14 cellular contexts compared by ENCODE assay signal in the genomic region with DNA sequence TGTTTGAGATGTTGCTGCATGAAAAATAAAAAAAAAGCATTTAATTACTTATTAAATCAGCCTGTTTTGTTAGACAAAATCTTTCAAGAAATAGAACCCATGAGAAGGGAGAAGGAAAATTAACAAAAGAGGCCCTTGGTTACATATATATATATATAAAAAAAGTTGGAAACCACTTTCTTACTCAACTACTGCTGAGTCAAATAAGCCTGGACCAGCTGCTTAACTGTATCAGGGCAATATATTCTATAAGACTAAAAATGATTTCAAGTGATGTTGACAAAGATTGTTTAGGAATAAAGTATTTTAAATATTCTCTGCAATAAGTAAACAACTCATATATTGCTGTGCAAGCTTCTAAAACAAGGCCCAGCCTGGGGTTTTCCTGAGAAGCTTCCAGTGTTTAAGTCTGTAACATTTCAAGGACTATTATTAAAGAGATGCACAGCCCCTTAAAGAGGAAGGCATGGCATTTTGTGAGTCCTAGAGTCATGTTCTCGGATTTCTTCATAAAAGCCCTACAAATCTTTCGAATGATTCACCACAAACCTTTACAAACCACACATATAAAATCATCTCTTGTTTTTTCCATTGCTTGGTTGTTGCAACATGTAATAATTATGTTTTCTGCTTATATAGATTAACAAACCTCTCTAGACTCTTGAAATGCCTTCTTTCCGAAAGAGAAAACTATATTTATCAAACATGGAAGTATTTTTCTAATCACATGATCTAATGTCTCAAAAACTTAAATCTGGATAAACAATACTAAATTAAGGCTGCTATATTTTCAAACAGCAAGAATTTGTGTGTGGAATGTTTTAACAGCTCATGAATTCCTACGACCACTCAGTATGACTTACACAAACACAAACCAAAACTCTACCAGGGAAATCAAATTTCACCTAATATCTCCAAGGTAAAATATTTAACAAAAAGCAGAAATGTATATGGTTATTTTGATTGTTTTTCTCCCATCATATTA. TPM values are rescaled to one million over a fixed set of nuclear protein-coding genes. Genes with fewer than 3 reads are reported as not detected.
DNase-seq lines count a peak whose midpoint lies in the region; ATAC-seq and TF ChIP-seq lines count a peak whose summit lies in the region.
"Had no signal": no experiment of that assay in that cellular context is flagged by ENCODE, and none has a peak within 500 bp of the region (broad histone marks: within the 10 kb centered on the region; RNA-seq: fewer than 3 reads in every experiment).

No MANE protein-coding gene starts in this region.

- 71 to 84% (median 76%) methylated on average over 4 of the region's 4 CpGs for WGBS in spleen, 5 donors

- intact Hi-C loops in spleen (cut with DNase I; ENCODE audit: low total_unique reads), result no loop called here

- H3F3A ChIP-seq in OCI-LY1 (ENCODE audit: insufficient read depth, low read length), result 0 out of 2 replicates have a peak, but pooled peaks cover 3% of the 10 kb centered on the region

- TF ChIP-seq POLR2A in spleen (IDR thresholded peaks at IDR 0.05), result no peak

- H3K9me3 ChIP-seq in OCI-LY1 (ENCODE audit: low read length), result no peaks in the 10 kb centered on the region
- H3K9me3 ChIP-seq in spleen, result no peaks in the 10 kb centered on the region
- H3K9me3 ChIP-seq: adrenal gland, esophagus squamous epithelium, pancreas, thoracic aorta had no signal

- H3K36me3 ChIP-seq in OCI-LY1 (ENCODE audit: insufficient read depth, low read length), result no peaks in the 10 kb centered on the region
- peaks cover 0 to 6% (median 0%) of the 10 kb centered on the region in 6 donors for H3K36me3 ChIP-seq in spleen
- H3K36me3 ChIP-seq: adrenal gland, esophagus squamous epithelium, pancreas, thoracic aorta had no signal

- no peaks in the 10 kb centered on the region for H4K20me1 ChIP-seq in OCI-LY1 (ENCODE audit: insufficient read depth, low read length)

- DNase-seq in GM04503 (ENCODE audit: low read depth) (peak; percentile 76), epithelial cell of esophagus (ENCODE audit: low read depth) (peak; percentile 60), spleen (no peak), T-helper 1 cell (no peak)
- DNase-seq: adrenal gland, esophagus squamous epithelium, Kasumi-1, NCI-H526, pancreas, T-cell had no signal

- H2AFZ ChIP-seq in OCI-LY1 (ENCODE audit: low read length), result no peak overlapping the region

- peak overlapping the region; percentile 83 for H3K27ac ChIP-seq in OCI-LY1 (ENCODE audit: low read depth, low read length, poor library complexity, severe bottlenecking)
- peak overlapping the region in 6 of 8 donors; percentile 13 to 69 (median 52) for H3K27ac ChIP-seq in spleen
- H3K27ac ChIP-seq: adrenal gland, esophagus squamous epithelium, pancreas, thoracic aorta had no signal

- no peaks in the 10 kb centered on the region for H3K9me2 ChIP-seq in OCI-LY1 (ENCODE audit: low read depth, low read length)

- H3K4me3 ChIP-seq in OCI-LY1 (ENCODE audit: low read depth, low read length, poor library complexity, severe bottlenecking) (no peak overlapping the region), epithelial cell of esophagus (ENCODE audit: low read length) (no peak overlapping the region), spleen (no peak overlapping the region)
- H3K4me3 ChIP-seq: adrenal gland, esophagus squamous epithelium, pancreas, thoracic aorta had no signal

- peak overlapping the region; percentile 34 for H3K4me2 ChIP-seq in OCI-LY1 (ENCODE audit: low read length)

- ATAC-seq in HG03280 (IDR thresholded peaks at IDR 0.05; ENCODE audit: unreplicated experiment), result no peak
- no peak for ATAC-seq in GM18867 (IDR thresholded peaks at IDR 0.05; ENCODE audit: unreplicated experiment)
- ATAC-seq: pancreas, T-cell had no signal

- H3K4me1 ChIP-seq in OCI-LY1 (ENCODE audit: insufficient read depth, low read length, severe bottlenecking) (peaks cover 81% of the 10 kb centered on the region), spleen (peaks cover 19 to 97% (median 74%) of the 10 kb centered on the region in 6 donors)

- no peaks in the 10 kb centered on the region for H3K79me2 ChIP-seq in OCI-LY1 (ENCODE audit: insufficient read depth, low read length)

- H3K27me3 ChIP-seq in OCI-LY1 (ENCODE audit: insufficient read depth, low read length), result no peaks in the 10 kb centered on the region
- H3K27me3 ChIP-seq in spleen (replicated peaks in 1 of 7), result no peaks in the 10 kb centered on the region
- H3K27me3 ChIP-seq: adrenal gland, esophagus squamous epithelium, pancreas had no signal

- TF ChIP-seq CTCF in OCI-LY1 (IDR thresholded peaks at IDR 0.05; ENCODE audit: low read length) (no peak), epithelial cell of esophagus (IDR thresholded peaks at IDR 0.05; ENCODE audit: insufficient read depth, low read depth, low read length, missing control alignments) (no peak), spleen (IDR thresholded peaks at IDR 0.05 in 8 of 11, conservative IDR thresholded peaks at IDR 0.05 in 3 of 11) (no peak)

- H3K9ac ChIP-seq in OCI-LY1 (ENCODE audit: low read length), result peak overlapping the region; percentile 24; the same call in 1 of the 2 replicates

RNA-seq across cellular contexts. Expression of a gene that starts 14.3 kb away (rescaled TPM):
- total RNA-seq in spleen, result 10 to 100 TPM; 22.4 to 33.8 (median 28.5) TPM
- 10 to 100 TPM; 13.5 to 16.4 (median 15.6) TPM for polyA plus RNA-seq in spleen

Comparison
In these comparisons a context has a peak if more than half of its experiments do, and no peak if none do; other contexts are left out.
1. DNase-seq: peak in GM04503 (single experiment) and epithelial cell of esophagus (single experiment); none in spleen (single experiment) and T-helper 1 cell (0 of 5).